ENCODE assay signal across 28 cellular contexts in the genomic region with DNA sequence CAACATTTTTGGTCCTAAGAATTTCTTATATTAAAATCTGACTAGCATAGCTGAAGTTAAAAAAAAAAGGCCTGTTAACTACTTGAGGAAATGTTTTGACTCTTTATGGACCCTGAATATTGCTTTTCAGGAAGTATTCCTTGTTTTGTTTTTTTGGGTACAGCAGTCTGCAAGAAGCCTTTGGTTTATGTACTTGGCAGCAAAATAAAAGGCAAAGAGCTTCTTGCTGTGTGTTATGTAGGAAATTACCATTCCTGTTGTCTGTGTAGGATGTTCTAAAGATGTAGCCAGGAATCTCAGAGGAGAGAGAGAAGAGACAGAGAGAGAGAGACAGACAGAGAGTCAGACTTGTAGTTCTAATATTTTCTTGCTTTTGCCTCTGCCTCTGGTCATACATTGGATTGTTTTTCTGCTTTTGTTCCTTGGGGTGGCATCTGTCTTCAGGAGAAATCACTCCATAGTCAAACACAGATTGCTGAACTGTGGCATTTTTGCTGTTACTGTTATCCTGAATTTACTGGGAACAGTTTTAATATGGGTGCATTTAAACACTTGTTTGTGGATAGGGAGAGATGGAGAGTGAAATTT. TPM values are rescaled to one million over a fixed set of nuclear protein-coding genes. Genes with fewer than 3 reads are reported as not detected.
DNase-seq lines count a peak whose midpoint lies in the region; ATAC-seq, FAIRE-seq and TF ChIP-seq lines count a peak whose summit lies in the region.
"Had no signal": no experiment of that assay in that cellular context is flagged by ENCODE, and none has a peak within 500 bp of the region (broad histone marks: within the 10 kb centered on the region; RNA-seq: fewer than 3 reads in every experiment).

No MANE protein-coding gene starts in this region.

- H3K23ac ChIP-seq in H9 (ENCODE audit: insufficient read length, low read depth, low read length), result no peak overlapping the region

- TF ChIP-seq RAD21 in GM12878 (IDR thresholded peaks at IDR 0.05; ENCODE audit: insufficient read depth, low read depth, low read length), result no peak

- H3K18ac ChIP-seq in H9 (ENCODE audit: insufficient read length, low read depth, low read length), result no peak overlapping the region

- H4K5ac ChIP-seq in H9 (ENCODE audit: insufficient read length, low read depth, low read length), result no peak overlapping the region

- no peak overlapping the region for H2AFZ ChIP-seq in H9 (ENCODE audit: low read length)
- no peak overlapping the region for H2AFZ ChIP-seq in GM12878 (ENCODE audit: control insufficient read depth, low read depth, low read length)

- no peak overlapping the region for H2BK15ac ChIP-seq in H9 (ENCODE audit: low read depth, low read length)

- in situ Hi-C loops in GM12878 (cut with MboI), result no loop called here

- H3K36me3 ChIP-seq in GM12878 (ENCODE audit: control insufficient read depth in 2 of 2, insufficient read depth in 2 of 2, low read length in 1 of 2) (no peaks in the 10 kb centered on the region), colonic mucosa (no peaks in the 10 kb centered on the region)
- H3K36me3 ChIP-seq: cardiac muscle cell, left lung, prostate gland, suprapubic skin had no signal

- H3K27me3 ChIP-seq in H9 (ENCODE audit: insufficient read depth, low read length) (no peaks in the 10 kb centered on the region), GM12878 (replicated peaks in 1 of 2; ENCODE audit: control insufficient read depth in 2 of 2, insufficient read depth in 2 of 2, low read length in 1 of 2) (no peaks in the 10 kb centered on the region), colonic mucosa (no peaks in the 10 kb centered on the region)
- H3K27me3 ChIP-seq: cardiac muscle cell, dorsolateral prefrontal cortex, left lung, suprapubic skin had no signal

- no peak overlapping the region for H3T11ph ChIP-seq in H9 (ENCODE audit: low read length)

- H3K27me3 Mint-ChIP-seq in H9 (ENCODE audit: low read depth), result no peaks in the 10 kb centered on the region
- H3K27me3 Mint-ChIP-seq: activated B cell treated with CpG ODN at 0.5 μM for 24 hours; activated naive CD4-positive, alpha-beta T cell treated with anti-CD3 and anti-CD28 coated beads, Interleukin-2, amount 50 U/mL, for 24 hours; activated T-helper 17 cell treated with anti-CD3 and anti-CD28 coated beads, Interleukin-2, amount 50 U/mL, for 72 hours; naive B cell; stimulated activated naive B cell treated with anti-CD40 and anti-IgM and Interleukin-4, amounts not matched to agents 10 μg/mL and 1 μg/mL and 100 μg/mL, for 72 hours had no signal

- peak overlapping the region; percentile 14 for H3K9ac ChIP-seq in H9 (ENCODE audit: extremely low read depth, insufficient read length, low read length)
- no peak overlapping the region for H3K9ac ChIP-seq in GM12878 (ENCODE audit: control insufficient read depth, insufficient read depth, low read length)
- no peak overlapping the region for H3K9ac ChIP-seq in colonic mucosa (ENCODE audit: low read depth in 2 of 2, low read length in 2 of 2)

- no peak overlapping the region for H2AK5ac ChIP-seq in H9 (ENCODE audit: insufficient read length, low read length)

- peaks cover 0 to 5% (median 2%) of the 10 kb centered on the region in 3 experiments; a peak in 3 of 7 replicates for H3K36me3 Mint-ChIP-seq in H9 (ENCODE audit: insufficient read depth in 1 of 3, low read depth in 3 of 3)
- H3K36me3 Mint-ChIP-seq: activated naive CD4-positive, alpha-beta T cell treated with anti-CD3 and anti-CD28 coated beads, Interleukin-2, amount 50 U/mL, for 24 hours; mesothelial cell of epicardium had no signal

- RAD21 ChIA-PET in GM12878 (lab: Charles Lee; ENCODE audit: unreplicated experiment), result interaction anchor here (0.6 to 11.0 kb wide), 11 partner anchors 10 to 264 kb away, joined by 3 to 124 read pairs (median 4); a partner anchor contains a TSS

- no peak overlapping the region for H3K4ac ChIP-seq in H9 (ENCODE audit: low read depth, low read length)

- H3K27ac ChIP-seq in H9 (ENCODE audit: insufficient read length, low read depth, low read length), result no peak overlapping the region
- no peak overlapping the region for H3K27ac ChIP-seq in GM12878 (ENCODE audit: control insufficient read depth, insufficient read depth)
- no peak overlapping the region for H3K27ac ChIP-seq in colonic mucosa
- H3K27ac ChIP-seq: cardiac muscle cell, left lung, prostate gland, suprapubic skin had no signal

- intact Hi-C loops in GM12878 (cut with micrococcal nuclease; ENCODE audit: unreplicated experiment) (no loop called here), colonic mucosa (cut with DNase I) (no loop called here)

- no peak overlapping the region for H4K8ac ChIP-seq in H9 (replicated peaks; ENCODE audit: insufficient read length, low read depth, low read length)

- H3K4me1 ChIP-seq in H9 (ENCODE audit: insufficient read depth, low read length), result peaks cover 5% of the 10 kb centered on the region; the same call in 1 of the 2 replicates
- H3K4me1 ChIP-seq in GM12878 (ENCODE audit: control insufficient read depth, insufficient read depth, low read length), result peaks cover 9% of the 10 kb centered on the region; the same call in 1 of the 2 replicates
- no peaks in the 10 kb centered on the region for H3K4me1 ChIP-seq in colonic mucosa
- H3K4me1 ChIP-seq: prostate gland had no signal

- DNase-seq in D721Med (ENCODE audit: insufficient read length, low spot score) (no peak), H9 (no peak), GM12878 (ENCODE audit: low read depth, low spot score) (no peak), left lobe of liver (ENCODE audit: low spot score) (no peak), colonic mucosa (no peak), NCI-H2171 (lab: John Stamatoyannopoulos, UW) (no peak), NCI-H446 treated with DMSO at 0.1 percent for 48 hours (lab: John Stamatoyannopoulos, UW) (no peak)
- DNase-seq: activated B cell treated with CpG ODN at 0.5 μM for 24 hours; activated CD4-positive, alpha-beta T cell treated with anti-CD3 and anti-CD28 coated beads, Interleukin-2, amount 50 U/mL, for 1 hour; dorsolateral prefrontal cortex; KG1; left lung; naive B cell; NCI-H1417 treated with DMSO at 0.1 percent for 48 hours; NCI-H2081 treated with DMSO at 0.1 percent for 48 hours; NCI-H510A; nucleus accumbens; SIG-M5; stimulated activated CD4-positive, alpha-beta T cell treated with anti-CD3 and anti-CD28 coated beads, Interleukin-15, amount 100 ng/mL, for 24 hours; stimulated activated naive B cell treated with anti-CD40 and anti-IgM and Interleukin-4, amounts not matched to agents 10 μg/mL and 1 μg/mL and 100 μg/mL, for 72 hours; T1000 had no signal

- CTCF ChIA-PET in GM12878 (lab: Yijun Ruan, JAX), result interaction anchor here (0.7 to 12.4 kb wide), 11 partner anchors 35 to 264 kb away, joined by 3 to 245 read pairs (median 13); a partner anchor contains a TSS

- FAIRE-seq in D721Med (lab: Jason Lieb, UNC) (no peak), GM12878 (lab: Jason Lieb, UNC) (peak; percentile 59)

- POLR2A ChIA-PET in GM12878 (lab: Charles Lee), result interaction anchor here (0.6 to 0.7 kb wide), 3 partner anchors 59 to 270 kb away, joined by 3 to 6 read pairs (median 5); no protein-coding TSS in a partner anchor

- H3K4me2 ChIP-seq in H9 (ENCODE audit: insufficient read depth, insufficient read length, low read length), result no peak overlapping the region
- H3K4me2 ChIP-seq in GM12878 (ENCODE audit: control insufficient read depth, insufficient read depth), result no peak overlapping the region

- H3K56ac ChIP-seq in H9 (ENCODE audit: insufficient read length, low read depth, low read length), result no peak overlapping the region

- no peak overlapping the region; a peak in 1 of 5 replicates for H3K4me3 Mint-ChIP-seq in H9
- H3K4me3 Mint-ChIP-seq: activated B cell treated with CpG ODN at 0.5 μM for 24 hours; activated naive CD4-positive, alpha-beta T cell treated with anti-CD3 and anti-CD28 coated beads, Interleukin-2, amount 50 U/mL, for 24 hours; activated T-helper 17 cell treated with anti-CD3 and anti-CD28 coated beads, Interleukin-2, amount 50 U/mL, for 72 hours; mesothelial cell of epicardium; naive B cell; stimulated activated naive B cell treated with anti-CD40 and anti-IgM and Interleukin-4, amounts not matched to agents 10 μg/mL and 1 μg/mL and 100 μg/mL, for 72 hours had no signal

- H2BK20ac ChIP-seq in H9 (ENCODE audit: low read depth, low read length, poor library complexity, severe bottlenecking), result no peak overlapping the region

- H4K20me1 ChIP-seq in H9 (ENCODE audit: control insufficient read depth, insufficient read depth, insufficient read length), result no peaks in the 10 kb centered on the region
- H4K20me1 ChIP-seq in GM12878 (ENCODE audit: control insufficient read depth, insufficient read depth), result no peaks in the 10 kb centered on the region

- H2BK5ac ChIP-seq in H9 (ENCODE audit: insufficient read length, low read length), result no peak overlapping the region

- no TSS peak for BruUV-seq in GM12878 (replicated peaks; lab: Mats Ljungman, UMichigan)

- TF ChIP-seq EP300 in GM12878 (IDR thresholded peaks at IDR 0.05; ENCODE audit: borderline replicate concordance in 1 of 2, control insufficient read depth in 1 of 2, low read depth in 2 of 2, low read length in 2 of 2), result no peak

- H3K27ac Mint-ChIP-seq in H9, result peak overlapping the region in 2 of 3 experiments; percentile 31 to 41; a peak in 3 of 7 replicates
- H3K27ac Mint-ChIP-seq: activated B cell treated with CpG ODN at 0.5 μM for 24 hours; activated naive CD4-positive, alpha-beta T cell treated with anti-CD3 and anti-CD28 coated beads, Interleukin-2, amount 50 U/mL, for 24 hours; mesothelial cell of epicardium; stimulated activated naive B cell treated with anti-CD40 and anti-IgM and Interleukin-4, amounts not matched to agents 10 μg/mL and 1 μg/mL and 100 μg/mL, for 72 hours had no signal

- H3K9me3 ChIP-seq in H9 (ENCODE audit: control insufficient read depth, low read depth, low read length), result no peaks in the 10 kb centered on the region
- H3K9me3 ChIP-seq in GM12878 (replicated peaks; ENCODE audit: control insufficient read depth, insufficient read depth, low read length), result peaks cover 2% of the 10 kb centered on the region; the same call in 2 of the 3 replicates
- no peaks in the 10 kb centered on the region for H3K9me3 ChIP-seq in colonic mucosa
- H3K9me3 ChIP-seq: left lung, prostate gland, suprapubic skin had no signal

- H3K79me1 ChIP-seq in H9 (ENCODE audit: insufficient read depth, low read depth, low read length, poor library complexity, severe bottlenecking), result peaks cover 7% of the 10 kb centered on the region

- H3K79me2 ChIP-seq in H9 (ENCODE audit: insufficient read depth, low read length) (peaks cover 21% of the 10 kb centered on the region; the same call in 1 of the 2 replicates), GM12878 (ENCODE audit: control insufficient read depth, insufficient read depth, low read length) (peaks cover 46% of the 10 kb centered on the region)

- H3K9me3 Mint-ChIP-seq in H9, result no peaks in the 10 kb centered on the region
- H3K9me3 Mint-ChIP-seq: activated naive CD4-positive, alpha-beta T cell treated with anti-CD3 and anti-CD28 coated beads, Interleukin-2, amount 50 U/mL, for 24 hours; activated T-helper 17 cell treated with anti-CD3 and anti-CD28 coated beads, Interleukin-2, amount 50 U/mL, for 72 hours; mesothelial cell of epicardium had no signal

- ATAC-seq in GM12878 (no peak), left lobe of liver (peak; percentile 46), HG03095 (IDR thresholded peaks at IDR 0.05; ENCODE audit: unreplicated experiment) (no peak)
- ATAC-seq: activated T-helper 17 cell treated with anti-CD3 and anti-CD28 coated beads, Interleukin-2, amount 50 U/mL, for 72 hours; left lung; stimulated activated naive B cell treated with anti-CD40 and anti-IgM and Interleukin-4, amounts not matched to agents 10 μg/mL and 1 μg/mL and 100 μg/mL, for 72 hours had no signal

- SMC1A ChIA-PET in GM12878 (lab: Charles Lee; ENCODE audit: uncharacterized antibody, unreplicated experiment), result interaction anchor here (0.6 to 5.7 kb wide), 13 partner anchors 12 to 264 kb away, joined by 3 to 145 read pairs (median 16); no protein-coding TSS in a partner anchor

- peak; percentile 30 for TF ChIP-seq CTCF in D721Med (IDR thresholded peaks at IDR 0.05; ENCODE audit: insufficient read depth, missing control alignments)
- TF ChIP-seq CTCF in H9 (conservative IDR thresholded peaks at IDR 0.05), result no peak
- TF ChIP-seq CTCF in GM12878 (IDR thresholded peaks at IDR 0.05 in 2 of 3, conservative IDR thresholded peaks at IDR 0.05 in 1 of 3; ENCODE audit: control insufficient read depth in 2 of 3, extremely low read depth in 1 of 3, insufficient read depth in 1 of 3, low read depth in 3 of 3, low read length in 3 of 3), result peak in 1 of 3 experiments; percentile 10; a peak in 1 of 6 replicates
- no peak for TF ChIP-seq CTCF in colonic mucosa (IDR thresholded peaks at IDR 0.05)

- no peak overlapping the region for H3K14ac ChIP-seq in H9 (ENCODE audit: insufficient read depth, low read length)

- H3K4me1 Mint-ChIP-seq in H9, result peaks cover 56 to 57% of the 10 kb centered on the region in 2 experiments

- TF ChIP-seq POLR2A in GM12878 (IDR thresholded peaks at IDR 0.05; ENCODE audit: low read depth, low read length), result no peak

- no peak overlapping the region for H4K91ac ChIP-seq in H9 (ENCODE audit: insufficient read length, low read depth, low read length)

- H3K4me3 ChIP-seq in GM12878, result no peak overlapping the region
- no peak overlapping the region for H3K4me3 ChIP-seq in colonic mucosa
- H3K4me3 ChIP-seq: cardiac muscle cell, dorsolateral prefrontal cortex, left lung, prostate gland, suprapubic skin had no signal

- H2BK120ac ChIP-seq in H9 (ENCODE audit: low read depth, low read length, poor library complexity, severe bottlenecking), result no peak overlapping the region

- no peaks in the 10 kb centered on the region for H3K23me2 ChIP-seq in H9 (ENCODE audit: insufficient read length, low read depth, low read length, poor library complexity, severe bottlenecking)

- H2BK12ac ChIP-seq in H9 (ENCODE audit: insufficient read length, low read depth, low read length), result no peak overlapping the region

RNA-seq across cellular contexts. Expression of a gene that starts 49.6 kb away (rescaled TPM):
- total RNA-seq in H9 (2021) (54.8 and 62.5 TPM in 2 replicates), GM12878 (2014; rRNA removed) (10.1 and 10.2 TPM in 2 replicates), GM12878 (2014; rRNA removed; fragmentation: Illumina TruSeq; extraction: Trizol) (15.6 and 15.7 TPM in 2 replicates), GM12878 (2021) (21.1 and 21.7 TPM in 2 replicates), left lobe of liver (4.7 TPM), colonic mucosa (10 to 100 TPM; 16.4 to 24.4 TPM)
- 130 and 140 TPM in 2 replicates for total RNA-seq in GM12878 (2013; cell fraction: nucleolus; rRNA removed)
- polyA plus RNA-seq in GM12878 (2011; ENCODE audit: low read depth), result 3.8 TPM
- polyA plus RNA-seq in GM12878 (2011; rRNA removed) (18.0 and 21.0 TPM in 2 replicates), GM12878 (2014; fragmentation: Illumina TruSeq; extraction: Trizol) (8.2 and 9.4 TPM in 2 replicates), GM12878 (2014; fragmentation: Nextera tagmentation; extraction: Ambion mirVana) (1 to 10 TPM; 2.5 to 4.6 TPM), GM12878 (2014; rRNA removed) (6.9 and 7.2 TPM in 2 replicates), GM12878 (2016; fragmentation: Nextera tagmentation; extraction: Ambion mirVana) (10 to 100 TPM; 14.9 to 20.0 TPM)
- 14.8 and 17.0 TPM in 2 replicates for polyA plus RNA-seq in GM12878 (2011; cell fraction: cytosol; rRNA removed)
- 34.7 and 37.1 TPM in 2 replicates for polyA plus RNA-seq in GM12878 (2011; cell fraction: nucleus; rRNA removed)
- polyA plus RNA-seq in GM12878 (2012), result 5.8 and 8.8 TPM in 2 replicates
- 65.6 and 68.2 TPM in 2 replicates for polyA minus RNA-seq in GM12878 (2011; rRNA and poly(A)+ RNA removed)
- polyA minus RNA-seq in GM12878 (2011; cell fraction: cytosol; rRNA and poly(A)+ RNA removed), result 7.9 and 8.9 TPM in 2 replicates
- 30.2 and 46.4 TPM in 2 replicates for polyA minus RNA-seq in GM12878 (2011; cell fraction: nucleus; rRNA and poly(A)+ RNA removed)
